9 cellular contexts compared by ENCODE assay signal in genomic region chr9:101705135-101705661, GRCh38. TPM values are rescaled to one million over a fixed set of nuclear protein-coding genes. Genes with fewer than 3 reads are reported as not detected.
A peak's percentile ranks its signal among the peaks of the same experiment; 100 is the strongest.
DNase-seq lines count a peak whose midpoint lies in the region; ATAC-seq, FAIRE-seq and TF ChIP-seq lines count a peak whose summit lies in the region.
"Had no signal": no experiment of that assay in that cellular context is flagged by ENCODE, and none has a peak within 500 bp of the region (broad histone marks: within the 10 kb centered on the region; RNA-seq: fewer than 3 reads in every experiment).

No MANE protein-coding gene starts in this region.

- H4K20me1 ChIP-seq in K562 (replicated peaks; ENCODE audit: control insufficient read depth, insufficient read depth, low read length): no peaks in the 10 kb centered on the region

- H3K27ac ChIP-seq in Peyer's patch: peak overlapping the region in 1 of 4 donors; percentile 62
- no peak overlapping the region for H3K27ac ChIP-seq in K562 (ENCODE audit: extremely low read depth, low read depth, low read length)
- peak overlapping the region; percentile 30 to 63 (median 58) for H3K27ac ChIP-seq in right lobe of liver
- H3K27ac ChIP-seq in testis: no peak overlapping the region

- TF ChIP-seq RAD21 in K562 (CRISPR knock-in tag; conservative IDR thresholded peaks at IDR 0.05 in 1 of 2, IDR thresholded peaks at IDR 0.05 in 1 of 2): no peak

- TF ChIP-seq CTCF in Peyer's patch (IDR thresholded peaks at IDR 0.05): peak in 3 of 6 experiments; percentile 22 to 55 (median 43)
- no peak for TF ChIP-seq CTCF in K562 (IDR thresholded peaks at IDR 0.05 in 2 of 3, conservative IDR thresholded peaks at IDR 0.05 in 1 of 3; ENCODE audit: insufficient read depth in 2 of 3, low read depth in 1 of 3, low read length in 3 of 3)
- peak in 3 of 4 donors; percentile 42 to 46 (median 44) for TF ChIP-seq CTCF in right lobe of liver (IDR thresholded peaks at IDR 0.05)
- TF ChIP-seq CTCF in testis (IDR thresholded peaks at IDR 0.05): no peak

- 3% methylated on average over 21 of the region's 21 CpGs for WGBS in K562 (ENCODE audit: insufficient coverage, low coverage, missing lambda C conversion rate)
- WGBS in right lobe of liver (ENCODE audit: insufficient coverage, low coverage, low lambda C conversion rate, missing lambda C conversion rate): under 1% methylated on average over 19 of the region's 21 CpGs
- 17 to 22% methylated on average over 20 to 21 of the region's 21 CpGs for WGBS in testis, 2 donors

- FAIRE-seq in K562 (lab: Jason Lieb, UNC): no peak

- peak overlapping the region in 3 of 4 donors; percentile 14 to 53 (median 34) for H3K4me3 ChIP-seq in Peyer's patch
- H3K4me3 ChIP-seq in K562: no peak overlapping the region
- H3K4me3 ChIP-seq in right lobe of liver: peak overlapping the region; percentile 29 to 52 (median 36)
- peak overlapping the region in 1 of 2 donors; percentile 24 for H3K4me3 ChIP-seq in testis

- no peaks in the 10 kb centered on the region for H3K9me3 ChIP-seq in Peyer's patch
- H3K9me3 ChIP-seq in K562 (replicated peaks; ENCODE audit: control insufficient read depth, insufficient read depth, low read depth, low read length): no peaks in the 10 kb centered on the region
- no peaks in the 10 kb centered on the region for H3K9me3 ChIP-seq in right lobe of liver
- H3K9me3 ChIP-seq in testis: no peaks in the 10 kb centered on the region

- no TSS peak for BruUV-seq in K562 (replicated peaks; lab: Mats Ljungman, UMichigan)

- no peaks in the 10 kb centered on the region for H3K9me1 ChIP-seq in K562 (ENCODE audit: control insufficient read depth, insufficient read depth, low read length)

- no peak overlapping the region for H3K9ac ChIP-seq in K562 (ENCODE audit: insufficient read depth in 1 of 2, low read depth in 2 of 2, low read length in 2 of 2)

- POLR2A ChIA-PET in K562 (lab: Yijun Ruan, JAX): no interaction called here

- peak; percentile 79 for ATAC-seq in HG02938 (IDR thresholded peaks at IDR 0.05; ENCODE audit: unreplicated experiment)
- peak; percentile 31; the same call in 1 of the 3 replicates for ATAC-seq in K562
- ATAC-seq in right lobe of liver: peak; percentile 78 to 94 (median 87)

- no peak for TF ChIP-seq EP300 in K562 (IDR thresholded peaks at IDR 0.05; ENCODE audit: low read length)

- no peaks in the 10 kb centered on the region for H3K36me3 ChIP-seq in Peyer's patch
- no peaks in the 10 kb centered on the region for H3K36me3 ChIP-seq in K562 (ENCODE audit: control insufficient read depth, insufficient read depth, low read length)
- H3K36me3 ChIP-seq in right lobe of liver: no peaks in the 10 kb centered on the region
- no peaks in the 10 kb centered on the region for H3K36me3 ChIP-seq in testis (ENCODE audit: low read depth, missing control alignments)

- DNase-seq in NCI-H1417 (lab: John Stamatoyannopoulos, UW) (peak in 2 of 3 experiments; percentile 58 to 76), NCI-H1417 treated with DMSO at 0.1 percent for 48 hours (lab: John Stamatoyannopoulos, UW) (no peak), Peyer's patch (peak in 2 of 3 donors; percentile 63 to 67), K562 (ENCODE audit: extremely low read depth in 1 of 4, low spot score in 3 of 4) (no peak), right lobe of liver (peak; percentile 58 to 61 (median 61)), testis (peak; percentile 65), NCI-H2107 treated with DMSO at 0.1 percent for 48 hours (lab: John Stamatoyannopoulos, UW; ENCODE audit: unreplicated experiment) (no peak)

- intact Hi-C loops in K562 (cut with micrococcal nuclease): no loop called here
- intact Hi-C loops in right lobe of liver (cut with DNase I): no loop called here
- intact Hi-C loops in testis (cut with DNase I; ENCODE audit: low total_unique reads): no loop called here

- CTCF ChIA-PET in K562 (lab: Yijun Ruan, JAX; ENCODE audit: low intra/inter-chr PET ratio): no interaction called here

- peaks cover 0 to 9% (median 0%) of the 10 kb centered on the region in 4 donors for H3K4me1 ChIP-seq in Peyer's patch
- H3K4me1 ChIP-seq in K562 (replicated peaks in 1 of 2; ENCODE audit: control insufficient read depth in 2 of 2, insufficient read depth in 2 of 2, low read length in 2 of 2): no peaks in the 10 kb centered on the region
- H3K4me1 ChIP-seq in right lobe of liver: peaks cover 0 to 39% (median 8%) of the 10 kb centered on the region in 4 donors
- no peaks in the 10 kb centered on the region for H3K4me1 ChIP-seq in testis

- no peak overlapping the region for H3K4me2 ChIP-seq in K562 (ENCODE audit: insufficient read depth, low read length)

- no peak for TF ChIP-seq POLR2A in Peyer's patch (IDR thresholded peaks at IDR 0.05)
- no peak for TF ChIP-seq POLR2A in K562 (conservative IDR thresholded peaks at IDR 0.05)
- no peak for TF ChIP-seq POLR2A in right lobe of liver (IDR thresholded peaks at IDR 0.05)
- no peak for TF ChIP-seq POLR2A in testis (IDR thresholded peaks at IDR 0.05)

- H2AFZ ChIP-seq in K562 (ENCODE audit: low read depth, low read length): no peak overlapping the region

- H3K79me2 ChIP-seq in K562 (ENCODE audit: control insufficient read depth, insufficient read depth, low read length): no peaks in the 10 kb centered on the region

- H3K27me3 ChIP-seq in Peyer's patch: no peaks in the 10 kb centered on the region
- H3K27me3 ChIP-seq in K562 (ENCODE audit: control insufficient read depth in 2 of 2, insufficient read depth in 2 of 2, low read length in 2 of 2): no peaks in the 10 kb centered on the region
- H3K27me3 ChIP-seq in right lobe of liver: no peaks in the 10 kb centered on the region
- no peaks in the 10 kb centered on the region for H3K27me3 ChIP-seq in testis

- in situ Hi-C loops in K562 (cut with MboI): loop anchor here (25.0 kb wide), 1 partner anchor 968 kb away; no protein-coding TSS in a partner anchor

TF ChIP-seq in K562, 482 proteins besides CTCF, POLR2A, EP300 and RAD21:
- TF ChIP-seq MIER1 (IDR thresholded peaks at IDR 0.05; ENCODE audit: low read depth) (no peak), HCFC1 (IDR thresholded peaks at IDR 0.05; ENCODE audit: low read depth, low read length) (no peak), ZBTB7A (IDR thresholded peaks at IDR 0.05; ENCODE audit: borderline replicate concordance, control insufficient read depth, low read depth, low read length) (no peak), ZNF561 (CRISPR knock-in tag; conservative IDR thresholded peaks at IDR 0.05) (no peak), ZNF408 (CRISPR knock-in tag; IDR thresholded peaks at IDR 0.05; ENCODE audit: low read depth) (no peak), FOXJ3 (CRISPR knock-in tag; IDR thresholded peaks at IDR 0.05) (no peak), TRIM24 (IDR thresholded peaks at IDR 0.05) (no peak), KDM5B (IDR thresholded peaks at IDR 0.05; ENCODE audit: insufficient replicate concordance, low read depth, low read length) (no peak), DIDO1 (tag; IDR thresholded peaks at IDR 0.05; ENCODE audit: low read depth) (no peak), SAP30 (IDR thresholded peaks at IDR 0.05; ENCODE audit: borderline replicate concordance, insufficient read depth, low read depth, low read length, poor library complexity, severe bottlenecking) (no peak)
- TF ChIP-seq, protein P1, sequence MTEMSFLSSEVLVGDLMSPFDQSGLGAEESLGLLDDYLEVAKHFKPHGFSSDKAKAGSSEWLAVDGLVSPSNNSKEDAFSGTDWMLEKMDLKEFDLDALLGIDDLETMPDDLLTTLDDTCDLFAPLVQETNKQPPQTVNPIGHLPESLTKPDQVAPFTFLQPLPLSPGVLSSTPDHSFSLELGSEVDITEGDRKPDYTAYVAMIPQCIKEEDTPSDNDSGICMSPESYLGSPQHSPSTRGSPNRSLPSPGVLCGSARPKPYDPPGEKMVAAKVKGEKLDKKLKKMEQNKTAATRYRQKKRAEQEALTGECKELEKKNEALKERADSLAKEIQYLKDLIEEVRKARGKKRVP (CRISPR knock-in tag; IDR thresholded peaks at IDR 0.05): no peak
- TF ChIP-seq, protein P2, sequence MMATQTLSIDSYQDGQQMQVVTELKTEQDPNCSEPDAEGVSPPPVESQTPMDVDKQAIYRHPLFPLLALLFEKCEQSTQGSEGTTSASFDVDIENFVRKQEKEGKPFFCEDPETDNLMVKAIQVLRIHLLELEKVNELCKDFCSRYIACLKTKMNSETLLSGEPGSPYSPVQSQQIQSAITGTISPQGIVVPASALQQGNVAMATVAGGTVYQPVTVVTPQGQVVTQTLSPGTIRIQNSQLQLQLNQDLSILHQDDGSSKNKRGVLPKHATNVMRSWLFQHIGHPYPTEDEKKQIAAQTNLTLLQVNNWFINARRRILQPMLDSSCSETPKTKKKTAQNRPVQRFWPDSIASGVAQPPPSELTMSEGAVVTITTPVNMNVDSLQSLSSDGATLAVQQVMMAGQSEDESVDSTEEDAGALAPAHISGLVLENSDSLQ (IDR thresholded peaks at IDR 0.05): no peak

RNA-seq across cellular contexts. Expression of gene GRIN3A, which starts 33.2 kb away (rescaled TPM):
- under 1 TPM in 2 of 4 donors, not detected in 2; 0.09 to 0.27 TPM for total RNA-seq in Peyer's patch
- total RNA-seq in K562 (2011; cell fraction: chromatin; rRNA removed; ENCODE audit: low replicate concordance): not detected in 2 replicates
- not detected in 2 replicates for total RNA-seq in K562 (2011; cell fraction: nucleolus; rRNA removed)
- not detected in 2 replicates for total RNA-seq in K562 (2011; cell fraction: nucleoplasm; rRNA removed)
- not detected in 2 replicates for total RNA-seq in K562 (2014; rRNA removed)
- not detected in 2 replicates for total RNA-seq in K562 (2014; rRNA removed; fragmentation: Illumina TruSeq; extraction: Trizol)
- total RNA-seq in K562 (2015; rRNA removed; fragmentation: Illumina TruSeq; extraction: Trizol): not detected in 2 replicates
- not detected in 2 replicates for total RNA-seq in K562 (2021)
- polyA plus RNA-seq in K562 (2011; rRNA removed): not detected in 2 replicates
- not detected in 2 replicates for polyA plus RNA-seq in K562 (2011; cell fraction: cytosol; rRNA removed)
- not detected in 2 replicates for polyA plus RNA-seq in K562 (2011; cell fraction: nucleus; rRNA removed)
- 0.04 TPM in 2 replicates for polyA plus RNA-seq in K562 (2012)
- polyA plus RNA-seq in K562 (2014; fragmentation: Illumina TruSeq; extraction: Trizol): not detected in 2 replicates
- polyA plus RNA-seq in K562 (2014; fragmentation: Nextera tagmentation; extraction: Ambion mirVana): under 1 TPM; 0.01 to 0.03 TPM
- polyA plus RNA-seq in K562 (2014; rRNA removed): not detected in 2 replicates
- polyA minus RNA-seq in K562 (2011; rRNA and poly(A)+ RNA removed): not detected in 2 replicates
- polyA minus RNA-seq in K562 (2011; cell fraction: cytosol; rRNA and poly(A)+ RNA removed): not detected in 2 replicates
- polyA minus RNA-seq in K562 (2011; cell fraction: nucleus; rRNA and poly(A)+ RNA removed): not detected in 2 replicates
- under 1 TPM in 5 of 6 experiments, not detected in 1; 0.05 to 0.44 (median 0.09) TPM for total RNA-seq in right lobe of liver
- under 1 TPM; 0.16 to 0.25 TPM for total RNA-seq in testis
- 0.79 TPM for polyA plus RNA-seq in testis (ENCODE audit: insufficient read depth, low read depth, low replicate concordance)
- polyA plus RNA-seq: AG04450 had no signal

Comparison
In these comparisons a context has a peak if more than half of its experiments do, and no peak if none do; other contexts are left out.
1. DNase-seq: peak in NCI-H1417 (2 of 3), Peyer's patch (2 of 3), right lobe of liver (3 of 3) and testis (single experiment); none in NCI-H1417 treated with DMSO at 0.1 percent for 48 hours (single experiment), K562 (0 of 4) and NCI-H2107 treated with DMSO at 0.1 percent for 48 hours (single experiment).
2. ATAC-seq: peak in every context shown above with its lines; median percentile 87 in right lobe of liver; 79 in HG02938; 31 in K562.
3. H3K27ac ChIP-seq: peak in right lobe of liver (3 of 3); none in K562 (single experiment) and testis (0 of 2).
4. CTCF ChIP-seq: peak in right lobe of liver (3 of 4); none in K562 (0 of 3) and testis (0 of 3).